In the genomic region with DNA sequence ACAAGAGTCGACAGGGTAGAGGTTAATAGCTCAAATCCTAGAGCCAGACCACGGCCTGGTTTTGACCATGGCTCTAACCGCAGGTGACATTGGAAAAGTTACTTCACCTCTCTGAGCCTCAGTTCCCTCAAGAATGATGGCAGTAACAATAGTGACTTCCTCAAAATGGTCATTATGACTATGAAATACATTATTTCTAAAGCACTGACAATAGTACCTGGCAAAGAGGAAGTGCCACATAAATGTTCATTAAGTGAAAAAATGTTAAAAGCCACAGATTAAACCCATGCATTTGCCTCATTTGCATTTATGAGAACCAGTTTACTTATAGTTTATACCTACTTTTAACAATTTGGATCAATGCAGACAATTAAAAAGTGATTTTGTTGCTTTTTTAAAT, we compare ENCODE assay signal across 21 cellular contexts.
"Had no signal": no experiment of that assay in that cellular context is flagged by ENCODE, and none has a peak within 500 bp of the region (broad histone marks: within the 10 kb centered on the region; RNA-seq: fewer than 3 reads in every experiment).

No MANE protein-coding gene starts in this region.

- H3K4me2 ChIP-seq: KMS-11, SK-N-SH had no signal

- ATAC-seq: Panc1, PC-3, T-cell had no signal

- DNase-seq: IMR-90, NCI-H1092 treated with DMSO at 0.1 percent for 48 hours, NCI-H1436, NCI-H187, NCI-H2029, NCI-H2081 treated with DMSO at 0.1 percent for 48 hours, NCI-H2171, NCI-H226, NCI-H446, NCI-H510A, NCI-H524 treated with DMSO at 0.1 percent for 48 hours, NCI-H69, NCI-H774, PC-3, SHP77, SK-N-SH, SW 1271, T-cell had no signal

- H3K27ac ChIP-seq: KMS-11, RWPE1 had no signal

- H3K9me2 ChIP-seq: SK-N-SH had no signal

- H3K9ac ChIP-seq: KMS-11, SK-N-SH had no signal

- H3K9me3 ChIP-seq: SK-N-SH had no signal
